In genomic region chr3:12775970-12776369, GRCh38 we compare ENCODE assay signal across 8 cellular contexts. TPM values are rescaled to one million over a fixed set of nuclear protein-coding genes. Genes with fewer than 3 reads are reported as not detected.
"Had no signal": no experiment of that assay in that cellular context is flagged by ENCODE, and none has a peak within 500 bp of the region (broad histone marks: within the 10 kb centered on the region; RNA-seq: fewer than 3 reads in every experiment).

No MANE protein-coding gene starts in this region.

RNA-seq across cellular contexts. Expression of gene TMEM40, which starts 16.9 kb away (rescaled TPM):
- total RNA-seq: kidney, left colon, lung microvascular endothelial cell, mesenteric fat pad, mucosa of descending colon, mucosa of gallbladder, myocyte had no signal
- polyA plus RNA-seq: naive thymus-derived CD4-positive, alpha-beta T cell had no signal
